17 cellular contexts compared by ENCODE assay signal in genomic region chr1:242455052-242455361, GRCh38.
"Had no signal": no experiment of that assay in that cellular context is flagged by ENCODE, and none has a peak within 500 bp of the region (broad histone marks: within the 10 kb centered on the region; RNA-seq: fewer than 3 reads in every experiment).

No MANE protein-coding gene starts in this region.

- H3K4me1 Mint-ChIP-seq: activated CD4-positive, alpha-beta memory T cell treated with anti-CD3 and anti-CD28 coated beads, Interleukin-2, amount 10 ng/mL, durations not matched to agents 7 days and 5 days; immature natural killer cell had no signal

- H3K9me3 Mint-ChIP-seq: activated CD4-positive, alpha-beta memory T cell treated with anti-CD3 and anti-CD28 coated beads, Interleukin-2, amount 10 ng/mL, durations not matched to agents 7 days and 5 days; activated naive CD4-positive, alpha-beta T cell treated with anti-CD3 and anti-CD28 coated beads, Interleukin-2, amount 50 U/mL, for 72 hours; activated T-cell treated with anti-CD3 and anti-CD28 coated beads, Interleukin-2, amount 50 U/mL, for 24 hours; endodermal cell; immature natural killer cell had no signal

- H3K27me3 Mint-ChIP-seq: activated CD4-positive, alpha-beta memory T cell treated with anti-CD3 and anti-CD28 coated beads, Interleukin-2, amount 10 ng/mL, durations not matched to agents 7 days and 5 days had no signal

- H3K27me3 ChIP-seq: cardiac muscle cell, pancreas had no signal

- H3K4me3 Mint-ChIP-seq: activated CD4-positive, alpha-beta memory T cell treated with anti-CD3 and anti-CD28 coated beads, Interleukin-2, amount 10 ng/mL, durations not matched to agents 7 days and 5 days; activated T-cell treated with anti-CD3 and anti-CD28 coated beads, Interleukin-2, amount 50 U/mL, for 24 hours; endodermal cell; immature natural killer cell had no signal

- DNase-seq: activated CD4-positive, alpha-beta memory T cell treated with anti-CD3 and anti-CD28 coated beads, Interleukin-2, amount 10 ng/mL, durations not matched to agents 7 days and 5 days; activated CD4-positive, alpha-beta T cell treated with anti-CD3 and anti-CD28 coated beads for 4 hours; activated effector memory CD4-positive, alpha-beta T cell treated with Interleukin-2 at 50 U/mL for 16 hours; activated T-cell treated with anti-CD3 and anti-CD28 coated beads, Interleukin-2, amount 50 U/mL, for 24 hours; endodermal cell; gastrocnemius medialis; heart left ventricle; immature natural killer cell; left colon; pancreas; sigmoid colon; spleen had no signal

- H3K9me3 ChIP-seq: gastrocnemius medialis, heart left ventricle, pancreas, sigmoid colon, spleen, thoracic aorta had no signal

- H3K36me3 Mint-ChIP-seq: activated naive CD4-positive, alpha-beta T cell treated with anti-CD3 and anti-CD28 coated beads, Interleukin-2, amount 50 U/mL, for 72 hours; immature natural killer cell had no signal

- H3K27ac Mint-ChIP-seq: activated CD4-positive, alpha-beta memory T cell treated with anti-CD3 and anti-CD28 coated beads, Interleukin-2, amount 10 ng/mL, durations not matched to agents 7 days and 5 days; activated naive CD4-positive, alpha-beta T cell treated with anti-CD3 and anti-CD28 coated beads, Interleukin-2, amount 50 U/mL, for 72 hours; activated T-cell treated with anti-CD3 and anti-CD28 coated beads, Interleukin-2, amount 50 U/mL, for 24 hours; endodermal cell; immature natural killer cell had no signal

- H3K4me3 ChIP-seq: cardiac muscle cell, gastrocnemius medialis, heart left ventricle, lung, pancreas, sigmoid colon, spleen, thoracic aorta had no signal

- H3K27ac ChIP-seq: cardiac muscle cell, dorsolateral prefrontal cortex, gastrocnemius medialis, heart left ventricle, pancreas, sigmoid colon, spleen, thoracic aorta had no signal

- H3K4me1 ChIP-seq: gastrocnemius medialis, heart left ventricle, pancreas, sigmoid colon had no signal

- H3K36me3 ChIP-seq: cardiac muscle cell, gastrocnemius medialis, heart left ventricle, pancreas, sigmoid colon, spleen, thoracic aorta had no signal

- ATAC-seq: activated naive CD4-positive, alpha-beta T cell treated with anti-CD3 and anti-CD28 coated beads, Interleukin-2, amount 50 U/mL, for 72 hours; gastrocnemius medialis; heart left ventricle; left colon had no signal
